In the genomic region with DNA sequence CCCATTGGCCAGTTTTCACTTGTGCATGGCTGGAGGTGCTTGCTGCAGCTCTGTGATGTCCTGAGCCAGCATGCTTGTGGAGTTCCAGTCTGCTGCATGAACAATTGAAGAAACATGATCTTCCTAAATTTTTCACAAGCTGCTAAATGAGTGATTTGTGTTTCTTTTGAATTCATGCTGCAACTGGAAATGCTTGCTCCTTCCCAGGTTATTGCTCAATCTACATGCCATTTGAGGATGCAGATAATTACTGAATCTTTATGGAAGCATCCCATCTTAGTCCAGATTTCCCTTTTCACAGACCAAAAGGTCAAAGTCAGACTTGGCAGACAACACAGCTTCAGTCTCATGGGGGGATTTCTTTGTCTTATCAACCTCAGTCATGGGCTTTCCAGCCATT, we compare ENCODE assay signal across 21 cellular contexts.
"Had no signal": no experiment of that assay in that cellular context is flagged by ENCODE, and none has a peak within 500 bp of the region (broad histone marks: within the 10 kb centered on the region; RNA-seq: fewer than 3 reads in every experiment).

No MANE protein-coding gene starts in this region.

- ATAC-seq: heart left ventricle; left colon; psoas muscle; right lobe of liver; stimulated activated naive B cell treated with anti-CD40 and anti-IgM and Interleukin-4, amounts not matched to agents 10 μg/mL and 1 μg/mL and 100 μg/mL, for 72 hours; stimulated activated naive CD8-positive, alpha-beta T cell treated with anti-CD3 and anti-CD28 coated beads, Interleukin-15, amount 100 ng/mL, for 72 hours had no signal

- H3K27ac Mint-ChIP-seq: naive B cell; nephron progenitor cell; stimulated activated naive B cell treated with anti-CD40 and anti-IgM and Interleukin-4, amounts not matched to agents 10 μg/mL and 1 μg/mL and 100 μg/mL, for 72 hours; stimulated activated naive CD8-positive, alpha-beta T cell treated with anti-CD3 and anti-CD28 coated beads, Interleukin-15, amount 100 ng/mL, for 72 hours had no signal

- H3K9me3 Mint-ChIP-seq: nephron progenitor cell; stimulated activated naive B cell treated with anti-CD40 and anti-IgM and Interleukin-4, amounts not matched to agents 10 μg/mL and 1 μg/mL and 100 μg/mL, for 72 hours had no signal

- H3K36me3 ChIP-seq: esophagus muscularis mucosa, heart left ventricle, right lobe of liver, tibial nerve had no signal

- H3K4me3 ChIP-seq: dorsolateral prefrontal cortex, esophagus muscularis mucosa, heart left ventricle, psoas muscle, right lobe of liver, skin epidermis, testis, tibial nerve had no signal

- H3K27me3 Mint-ChIP-seq: naive B cell; stimulated activated naive B cell treated with anti-CD40 and anti-IgM and Interleukin-4, amounts not matched to agents 10 μg/mL and 1 μg/mL and 100 μg/mL, for 72 hours; stimulated activated naive CD8-positive, alpha-beta T cell treated with anti-CD3 and anti-CD28 coated beads, Interleukin-15, amount 100 ng/mL, for 72 hours had no signal

- H3K4me1 Mint-ChIP-seq: naive B cell; nephron progenitor cell; stimulated activated naive B cell treated with anti-CD40 and anti-IgM and Interleukin-4, amounts not matched to agents 10 μg/mL and 1 μg/mL and 100 μg/mL, for 72 hours; stimulated activated naive CD8-positive, alpha-beta T cell treated with anti-CD3 and anti-CD28 coated beads, Interleukin-15, amount 100 ng/mL, for 72 hours had no signal

- H3K27me3 ChIP-seq: dorsolateral prefrontal cortex, esophagus muscularis mucosa, heart left ventricle, right lobe of liver, testis, tibial nerve had no signal

- DNase-seq: cortex of kidney; dorsolateral prefrontal cortex; effector CD8-positive, alpha-beta T cell; foreskin melanocyte; heart left ventricle; hippocampal formation; left colon; mesendoderm; naive B cell; nephron progenitor cell; psoas muscle; retina; right lobe of liver; stimulated activated CD4-positive, alpha-beta T cell treated with anti-CD3 and anti-CD28 coated beads, Interleukin-2, amount 100 ng/mL, for 24 hours; stimulated activated CD4-positive, alpha-beta T cell treated with anti-CD3 and anti-CD28 coated beads, Interleukin-4, amount 100 ng/mL, for 4 hours; stimulated activated naive B cell treated with anti-CD40 and anti-IgM and Interleukin-4, amounts not matched to agents 10 μg/mL and 1 μg/mL and 100 μg/mL, for 72 hours; stimulated activated naive CD8-positive, alpha-beta T cell treated with anti-CD3 and anti-CD28 coated beads, Interleukin-15, amount 100 ng/mL, for 72 hours; testis had no signal

- H3K36me3 Mint-ChIP-seq: naive B cell; stimulated activated naive B cell treated with anti-CD40 and anti-IgM and Interleukin-4, amounts not matched to agents 10 μg/mL and 1 μg/mL and 100 μg/mL, for 72 hours had no signal

- H3K4me3 Mint-ChIP-seq: naive B cell; nephron progenitor cell; stimulated activated naive B cell treated with anti-CD40 and anti-IgM and Interleukin-4, amounts not matched to agents 10 μg/mL and 1 μg/mL and 100 μg/mL, for 72 hours; stimulated activated naive CD8-positive, alpha-beta T cell treated with anti-CD3 and anti-CD28 coated beads, Interleukin-15, amount 100 ng/mL, for 72 hours had no signal
